8 cellular contexts compared by ENCODE assay signal in the genomic region with DNA sequence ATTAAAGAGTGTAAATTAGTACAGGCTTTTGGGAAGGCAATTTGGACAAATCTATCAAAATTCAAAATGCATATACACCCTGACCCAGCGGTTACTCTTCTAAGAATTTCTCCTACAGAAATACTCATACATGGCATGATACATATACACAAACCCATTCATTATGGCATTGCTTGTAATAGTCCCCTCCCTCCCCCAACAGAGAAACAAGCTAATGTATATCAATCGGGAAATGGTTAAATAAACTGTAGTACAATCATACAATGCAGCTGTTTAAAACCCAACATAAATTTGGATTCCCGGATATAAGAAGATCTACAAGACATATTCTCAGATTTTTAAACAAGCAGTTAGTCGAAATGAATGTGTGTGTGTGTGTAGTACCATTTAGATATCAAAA. TPM values are rescaled to one million over a fixed set of nuclear protein-coding genes. Genes with fewer than 3 reads are reported as not detected.
DNase-seq lines count a peak whose midpoint lies in the region; ATAC-seq and TF ChIP-seq lines count a peak whose summit lies in the region.

No MANE protein-coding gene starts in this region.

- peaks cover 0 to 12% (median 8%) of the 10 kb centered on the region in 9 donors for H3K36me3 ChIP-seq in heart left ventricle
- H3K36me3 ChIP-seq in WERI-Rb-1, result peaks cover 13% of the 10 kb centered on the region
- H3K36me3 ChIP-seq in iPS-15b (ENCODE audit: control insufficient read depth, insufficient read depth, low read length), result peaks cover 3% of the 10 kb centered on the region
- H3K36me3 ChIP-seq in subcutaneous abdominal adipose tissue (ENCODE audit: control insufficient read depth in 5 of 5, insufficient read depth in 5 of 5, low read length in 5 of 5), result peaks cover 0 to 3% (median 0%) of the 10 kb centered on the region in 5 donors

- H3K9ac ChIP-seq in iPS-15b (ENCODE audit: low read depth, low read length) (peak overlapping the region; percentile 54), subcutaneous abdominal adipose tissue (ENCODE audit: low read length in 5 of 5) (peak overlapping the region; percentile 35 to 79 (median 79))

- TF ChIP-seq POLR2A in heart left ventricle (IDR thresholded peaks at IDR 0.05), result no peak

- peaks cover 0 to 28% (median 7%) of the 10 kb centered on the region in 12 donors for H3K4me1 ChIP-seq in heart left ventricle
- H3K4me1 ChIP-seq in iPS-15b (ENCODE audit: control insufficient read depth, insufficient read depth, low read length), result no peaks in the 10 kb centered on the region
- H3K4me1 ChIP-seq in subcutaneous abdominal adipose tissue (ENCODE audit: control insufficient read depth in 5 of 5, insufficient read depth in 5 of 5, low read length in 5 of 5), result peaks cover 7 to 29% (median 20%) of the 10 kb centered on the region in 5 donors

- intact Hi-C loops in heart left ventricle (cut with DNase I), result loop anchor here in 2 of 10 donors (10.0 kb wide), 1 partner anchor 359 kb away; the partner anchor contains the start of gene PHF8 (in 2 of the 2)
- intact Hi-C loops in Right ventricle myocardium superior (cut with DNase I), result no loop called here

- no peak for DNase-seq in heart left ventricle
- DNase-seq in Right ventricle myocardium superior, result no peak
- DNase-seq in WERI-Rb-1, result no peak
- DNase-seq in ACHN, result no peak
- DNase-seq in NOMO-1 treated with dmso at 0.1 percent for 144 hours (lab: John Stamatoyannopoulos, UW; ENCODE audit: unreplicated experiment), result no peak

- H3K27ac ChIP-seq in heart left ventricle, result peak overlapping the region in 11 of 12 donors; percentile 81 to 90 (median 88)
- peak overlapping the region; percentile 84 for H3K27ac ChIP-seq in WERI-Rb-1
- peak overlapping the region; percentile 74 for H3K27ac ChIP-seq in subcutaneous abdominal adipose tissue (ENCODE audit: low read depth, low read length)

- WGBS in heart left ventricle, 4 donors, result 1 to 42% (median 17%) methylated on average over 4 of the region's 4 CpGs

- TF ChIP-seq CTCF in heart left ventricle (IDR thresholded peaks at IDR 0.05), result no peak
- no peak for TF ChIP-seq CTCF in WERI-Rb-1 (IDR thresholded peaks at IDR 0.05; ENCODE audit: low read depth, low read length)

- ATAC-seq in heart left ventricle (no peak), Right ventricle myocardium superior (ENCODE audit: poor library complexity) (no peak), GM18873 (IDR thresholded peaks at IDR 0.05; ENCODE audit: low FRiP score, unreplicated experiment) (no peak)

- H3K4me3 ChIP-seq in heart left ventricle (peak overlapping the region; percentile 39 to 96 (median 70)), WERI-Rb-1 (ENCODE audit: low read depth, low read length) (peak overlapping the region; percentile 75), iPS-15b (ENCODE audit: low read depth, low read length) (peak overlapping the region; percentile 75), subcutaneous abdominal adipose tissue (ENCODE audit: low read depth in 1 of 5, low read length in 5 of 5) (peak overlapping the region; percentile 68 to 79 (median 75))

- H3K27me3 ChIP-seq in heart left ventricle (no peaks in the 10 kb centered on the region), WERI-Rb-1 (ENCODE audit: insufficient read depth, low read depth, severe bottlenecking) (no peaks in the 10 kb centered on the region), iPS-15b (ENCODE audit: control insufficient read depth, insufficient read depth, low read length) (no peaks in the 10 kb centered on the region), subcutaneous abdominal adipose tissue (ENCODE audit: control insufficient read depth in 5 of 5, insufficient read depth in 4 of 5, low read length in 5 of 5) (peaks cover 0 to 4% (median 0%) of the 10 kb centered on the region in 5 donors)

- in situ Hi-C loops in ACHN (cut with HindIII; ENCODE audit: low pct_ligation_motif_present, low pct_unique_long_range_greater_than_20kb, low sequenced_read_pairs), result no loop called here

- H3K9me3 ChIP-seq in heart left ventricle (peaks cover 0 to 7% (median 0%) of the 10 kb centered on the region in 12 donors), WERI-Rb-1 (ENCODE audit: severe bottlenecking) (no peaks in the 10 kb centered on the region), iPS-15b (ENCODE audit: control insufficient read depth, insufficient read depth, low read length) (peaks cover 3% of the 10 kb centered on the region), subcutaneous abdominal adipose tissue (ENCODE audit: control insufficient read depth in 5 of 5, low read length in 5 of 5) (peaks cover 0 to 3% (median 0%) of the 10 kb centered on the region in 5 donors)

RNA-seq across cellular contexts. Expression of gene HUWE1, which starts 0.8 kb away (rescaled TPM):
- total RNA-seq in heart left ventricle (100 to 1,000 TPM; 122 to 222 (median 172) TPM), Right ventricle myocardium superior (111 TPM)
- polyA plus RNA-seq in heart left ventricle, result 100 to 1,000 TPM in 1 of 2 donors, 10 to 100 TPM in 1; 34.7 to 104 TPM
